ENCODE assay signal across 1 cellular context in genomic region chr22:24059121-24059520, GRCh38.
TF ChIP-seq lines count a peak whose summit lies in the region.

No MANE protein-coding gene starts in this region.

TF ChIP-seq in IMR-90, 13 proteins besides CTCF, POLR2A, EP300 and RAD21 (continued from another document):
- TF ChIP-seq, protein P1, sequence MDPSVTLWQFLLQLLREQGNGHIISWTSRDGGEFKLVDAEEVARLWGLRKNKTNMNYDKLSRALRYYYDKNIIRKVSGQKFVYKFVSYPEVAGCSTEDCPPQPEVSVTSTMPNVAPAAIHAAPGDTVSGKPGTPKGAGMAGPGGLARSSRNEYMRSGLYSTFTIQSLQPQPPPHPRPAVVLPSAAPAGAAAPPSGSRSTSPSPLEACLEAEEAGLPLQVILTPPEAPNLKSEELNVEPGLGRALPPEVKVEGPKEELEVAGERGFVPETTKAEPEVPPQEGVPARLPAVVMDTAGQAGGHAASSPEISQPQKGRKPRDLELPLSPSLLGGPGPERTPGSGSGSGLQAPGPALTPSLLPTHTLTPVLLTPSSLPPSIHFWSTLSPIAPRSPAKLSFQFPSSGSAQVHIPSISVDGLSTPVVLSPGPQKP (IDR thresholded peaks at IDR 0.05; ENCODE audit: borderline replicate concordance, low read depth, low read length): no peak
- TF ChIP-seq MAZ (IDR thresholded peaks at IDR 0.05; ENCODE audit: borderline replicate concordance, low read depth, low read length) (no peak), FOS (IDR thresholded peaks at IDR 0.05; ENCODE audit: low read depth, low read length) (peak; percentile 46; the same call in 1 of the 2 replicates)
